In the genomic region with DNA sequence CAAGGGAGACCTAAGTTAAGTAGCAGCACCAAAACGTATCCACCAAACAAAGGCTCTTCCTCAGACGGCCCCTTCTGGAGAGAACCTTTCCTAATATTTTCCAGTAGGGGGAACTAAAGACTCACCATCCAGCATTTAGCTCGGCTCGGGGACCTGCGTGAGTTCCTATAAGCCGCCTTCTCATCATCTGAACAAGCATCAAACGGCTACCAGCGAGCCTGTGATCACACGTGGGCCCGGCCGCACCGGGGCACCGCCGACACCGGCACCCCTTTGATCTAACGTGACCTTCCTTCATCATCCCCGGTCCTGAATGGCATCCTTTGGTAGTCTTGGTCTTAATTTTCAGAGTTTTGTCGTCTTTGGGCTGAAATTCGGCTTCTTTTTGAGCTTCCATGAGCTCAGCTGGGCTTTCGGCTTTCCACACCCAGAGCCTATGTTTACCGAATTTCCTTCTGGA, we compare ENCODE assay signal across 8 cellular contexts. TPM values are rescaled to one million over a fixed set of nuclear protein-coding genes. Genes with fewer than 3 reads are reported as not detected.
DNase-seq lines count a peak whose midpoint lies in the region; ATAC-seq, FAIRE-seq and TF ChIP-seq lines count a peak whose summit lies in the region.

No MANE protein-coding gene starts in this region.

- peaks cover 7% of the 10 kb centered on the region for H3K27me3 ChIP-seq in brain microvascular endothelial cell (replicated peaks)
- no peaks in the 10 kb centered on the region for H3K27me3 ChIP-seq in iPS DF 6.9 (ENCODE audit: control insufficient read depth, insufficient read depth, low read length)
- peaks cover 23 to 26% (median 25%) of the 10 kb centered on the region in 3 donors for H3K27me3 ChIP-seq in gastrocnemius medialis

- FAIRE-seq in GM12892 (lab: Jason Lieb, UNC) = no peak

- TF ChIP-seq CTCF in brain microvascular endothelial cell (IDR thresholded peaks at IDR 0.05; ENCODE audit: low read depth, low read length, missing control alignments) = peak; percentile 74
- TF ChIP-seq CTCF in gastrocnemius medialis (IDR thresholded peaks at IDR 0.05 in 4 of 5, conservative IDR thresholded peaks at IDR 0.05 in 1 of 5) = peak; percentile 5 to 52 (median 38)

- no CpG with 5 or more reads among the region's 21 CpGs for WGBS in iPS DF 6.9 (ENCODE audit: insufficient coverage, insufficient read length)

- in situ Hi-C loops in brain microvascular endothelial cell (cut with HindIII; ENCODE audit: low pct_ligation_motif_present, low sequenced_read_pairs) (no loop called here), gastrocnemius medialis (cut with MboI; ENCODE audit: low sequenced_read_pairs in 4 of 4) (loop anchor here in 2 of 4 donors (10.0 to 25.0 kb wide), 2 partner anchors 216 to 1599 kb away; no protein-coding TSS in a partner anchor)

- peak; percentile 79 for DNase-seq in GM03348 (ENCODE audit: low spot score)
- DNase-seq in HT1080 (ENCODE audit: low read depth) = peak; percentile 79
- DNase-seq in NCI-H748 treated with DMSO at 0.1 percent for 48 hours (lab: John Stamatoyannopoulos, UW) = peak; percentile 80
- DNase-seq in brain microvascular endothelial cell = peak; percentile 77
- no peak for DNase-seq in iPS DF 6.9 (ENCODE audit: low read depth, low spot score)
- DNase-seq in gastrocnemius medialis = peak; percentile 11 to 19
- no peak for DNase-seq in GM12892 (ENCODE audit: insufficient read length)

- ATAC-seq in gastrocnemius medialis (peak; percentile 74 to 83), GM21367 (IDR thresholded peaks at IDR 0.05; ENCODE audit: unreplicated experiment) (no peak)

- H3K9me3 ChIP-seq in iPS DF 6.9 (ENCODE audit: control insufficient read depth, insufficient read depth, low read length) (no peaks in the 10 kb centered on the region), gastrocnemius medialis (no peaks in the 10 kb centered on the region)

- no peak overlapping the region for H3K27ac ChIP-seq in brain microvascular endothelial cell
- no peak overlapping the region for H3K27ac ChIP-seq in iPS DF 6.9 (ENCODE audit: low read length)
- no peak overlapping the region for H3K27ac ChIP-seq in gastrocnemius medialis

- no peak for TF ChIP-seq POLR2A in gastrocnemius medialis (IDR thresholded peaks at IDR 0.05)
- no peak for TF ChIP-seq POLR2A in GM12892 (IDR thresholded peaks at IDR 0.05; ENCODE audit: low read depth, low read length)

- H3K4me3 ChIP-seq in brain microvascular endothelial cell (ENCODE audit: low read depth, low read length) = peak overlapping the region; percentile 58
- peak overlapping the region; percentile 68; the same call in 1 of the 2 replicates for H3K4me3 ChIP-seq in iPS DF 6.9 (ENCODE audit: low read length)
- H3K4me3 ChIP-seq in gastrocnemius medialis = peak overlapping the region; percentile 29 to 47 (median 41)

- H3K36me3 ChIP-seq in brain microvascular endothelial cell (replicated peaks) (no peaks in the 10 kb centered on the region), iPS DF 6.9 (ENCODE audit: control insufficient read depth, insufficient read depth, low read length) (no peaks in the 10 kb centered on the region), gastrocnemius medialis (no peaks in the 10 kb centered on the region)

- intact Hi-C loops in gastrocnemius medialis (cut with DNase I; ENCODE audit: low total_unique reads) = loop anchor here (1.0 kb wide), 1 partner anchor 217 kb away; no protein-coding TSS in a partner anchor

- no peaks in the 10 kb centered on the region for H3K4me1 ChIP-seq in iPS DF 6.9 (ENCODE audit: control insufficient read depth, insufficient read depth, low read length)
- H3K4me1 ChIP-seq in gastrocnemius medialis = no peaks in the 10 kb centered on the region

RNA-seq across cellular contexts. Expression of a gene that starts 1.4 kb away (rescaled TPM):
- total RNA-seq in HT1080 (2014; rRNA removed; shearing (Covaris generic)) = under 0.01 and 0.17 TPM in 2 replicates
- 0.10 and 0.20 TPM in 2 replicates for polyA plus RNA-seq in HT1080 (2015; cell fraction: cytosol; rRNA removed)
- polyA plus RNA-seq in HT1080 (2015; cell fraction: nucleus; rRNA removed) = 0.53 and 0.71 TPM in 2 replicates
- total RNA-seq in gastrocnemius medialis = under 1 TPM in 1 of 4 donors, not detected in 3; 0.07 TPM
- polyA plus RNA-seq in GM12892 (2012; ENCODE audit: missing spikeins) = not detected

Comparison
In these comparisons a context has a peak if more than half of its experiments do, and no peak if none do; other contexts are left out.
1. DNase-seq: peak in GM03348 (single experiment), HT1080 (single experiment), NCI-H748 treated with DMSO at 0.1 percent for 48 hours (single experiment), brain microvascular endothelial cell (single experiment) and gastrocnemius medialis (2 of 2); none in iPS DF 6.9 (single experiment) and GM12892 (single experiment).
2. Peak in every context shown above with its lines, with median percentiles within 50 percentile points of each other: H3K4me3 ChIP-seq.